Comparison of ENCODE assay signal across 21 cellular contexts in the genomic region with DNA sequence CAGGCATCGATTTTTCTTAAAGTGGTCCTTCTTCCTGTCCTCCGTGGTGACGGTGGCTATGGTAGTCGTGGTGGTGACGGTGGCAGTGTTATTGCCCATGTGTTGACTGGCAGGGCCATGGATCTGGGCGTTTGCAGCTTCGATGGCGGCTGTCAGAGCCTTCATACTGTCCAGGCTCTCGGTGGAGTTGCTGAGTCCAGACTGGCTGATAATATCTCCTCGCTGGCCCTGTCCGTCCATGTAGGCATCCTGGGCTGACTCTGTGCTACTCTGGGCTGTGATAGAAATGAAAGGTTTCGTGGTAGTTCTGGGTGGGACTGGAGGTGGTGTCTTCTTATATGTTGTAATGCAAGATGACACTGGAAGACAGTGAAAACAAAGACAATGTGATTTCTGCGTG.
"Had no signal": no experiment of that assay in that cellular context is flagged by ENCODE, and none has a peak within 500 bp of the region (broad histone marks: within the 10 kb centered on the region; RNA-seq: fewer than 3 reads in every experiment).

No MANE protein-coding gene starts in this region.

- H3K4me3 ChIP-seq: coronary artery, gastrocnemius medialis, heart right ventricle, neural progenitor cell, pancreas, tibial artery, upper lobe of right lung had no signal

- H3K36me3 ChIP-seq: gastrocnemius medialis, heart right ventricle, neural progenitor cell, pancreas, tibial artery, upper lobe of right lung had no signal

- H3K4me2 ChIP-seq: neural progenitor cell had no signal

- H3K27ac ChIP-seq: coronary artery, gastrocnemius medialis, heart right ventricle, neural progenitor cell, pancreas, tibial artery, upper lobe of right lung had no signal

- H2AFZ ChIP-seq: neural progenitor cell had no signal

- H3K4me3 Mint-ChIP-seq: natural killer cell treated with Interleukin-12 subunit alpha and Interleukin-12 subunit beta and Interleukin-15 and Interleukin-18, amount 100 ng/mL, for 72 hours; neural progenitor cell had no signal

- H3K4me1 ChIP-seq: gastrocnemius medialis, neural progenitor cell, pancreas, tibial artery had no signal

- H3K36me3 Mint-ChIP-seq: natural killer cell treated with Interleukin-12 subunit alpha and Interleukin-12 subunit beta and Interleukin-15 and Interleukin-18, amount 100 ng/mL, for 72 hours had no signal

- H3K27ac Mint-ChIP-seq: neural progenitor cell, progenitor cell of endocrine pancreas had no signal

- H3K9me3 Mint-ChIP-seq: natural killer cell treated with Interleukin-12 subunit alpha and Interleukin-12 subunit beta and Interleukin-15 and Interleukin-18, amount 100 ng/mL, for 72 hours had no signal

- H3K9me3 ChIP-seq: gastrocnemius medialis, heart right ventricle, pancreas, tibial artery, upper lobe of right lung had no signal

- DNase-seq: effector CD4-positive, alpha-beta T cell; gastrocnemius medialis; heart right ventricle; hypothalamus; kidney glomerular epithelial cell; mammary epithelial cell; midbrain; nucleus accumbens; pancreas; right cardiac atrium; small intestine; stimulated activated CD4-positive, alpha-beta T cell treated with anti-CD3 and anti-CD28 coated beads, Interleukin-12 subunit alpha, Interleukin-12 subunit beta, amount 100 ng/mL, for 4 hours; stimulated activated naive CD8-positive, alpha-beta T cell treated with anti-CD3 and anti-CD28 coated beads, Interleukin-15, Interleukin-2, amounts not matched to agents 100 U/mL and 50 U/mL, for 24 hours; tibial artery; upper lobe of right lung had no signal

- H3K27me3 Mint-ChIP-seq: progenitor cell of endocrine pancreas had no signal

- FAIRE-seq: islet of Langerhans, pancreas, small intestine had no signal

- H3K27me3 ChIP-seq: gastrocnemius medialis, heart right ventricle, neural progenitor cell, pancreas, tibial artery, upper lobe of right lung had no signal

- H3K9ac ChIP-seq: neural progenitor cell had no signal

- ATAC-seq: esophagus mucosa; gastrocnemius medialis; heart right ventricle; natural killer cell treated with Interleukin-12 subunit alpha and Interleukin-12 subunit beta and Interleukin-15 and Interleukin-18, amount 100 ng/mL, for 72 hours; pancreas; right cardiac atrium; stimulated activated naive CD8-positive, alpha-beta T cell treated with anti-CD3 and anti-CD28 coated beads, Interleukin-15, Interleukin-2, amounts not matched to agents 100 U/mL and 50 U/mL, for 24 hours; upper lobe of right lung had no signal
